8 cellular contexts compared by ENCODE assay signal in genomic region chr17:47066841-47067682, GRCh38.
DNase-seq lines count a peak whose midpoint lies in the region; ATAC-seq and TF ChIP-seq lines count a peak whose summit lies in the region.

No MANE protein-coding gene starts in this region.

- DNase-seq in COLO829 (ENCODE audit: low spot score) (peak; percentile 93), LHCN-M2 (ENCODE audit: low read depth) (peak; percentile 91), RKO (ENCODE audit: low spot score) (peak; percentile 94), fibroblast of mammary gland (ENCODE audit: low read depth) (peak; percentile 91)
- peak; percentile 63 for DNase-seq in activated T-helper 1 cell treated with anti-CD3 and anti-CD28 coated beads, Interleukin-12 subunit alpha, Interleukin-12 subunit beta, Interleukin-2, Interleukin-4 antibody, amounts not matched to agents 30 ng/mL and 10 ng/mL and 1 ng/mL, durations not matched to agents 14 hours and 24 hours and 36 hours (ENCODE audit: low spot score)
- peak; percentile 42 to 87 (median 83) for DNase-seq in naive thymus-derived CD4-positive, alpha-beta T cell
- peak; percentile 54 to 83 for DNase-seq in stimulated activated effector memory CD8-positive, alpha-beta T cell treated with anti-CD3 and anti-CD28 coated beads, Interleukin-12 subunit alpha, Interleukin-12 subunit beta, amount 100 ng/mL, for 72 hours (ENCODE audit: low spot score in 2 of 2)

- peaks cover 2% of the 10 kb centered on the region for H3K9me3 Mint-ChIP-seq in activated T-helper 1 cell treated with anti-CD3 and anti-CD28 coated beads, Interleukin-12 subunit alpha, Interleukin-12 subunit beta, Interleukin-2, Interleukin-4 antibody, amounts not matched to agents 30 ng/mL and 10 ng/mL and 1 ng/mL, durations not matched to agents 14 hours and 24 hours and 36 hours
- peaks cover 0 to 3% (median 0%) of the 10 kb centered on the region in 11 donors for H3K9me3 Mint-ChIP-seq in naive thymus-derived CD4-positive, alpha-beta T cell
- H3K9me3 Mint-ChIP-seq in stimulated activated effector memory CD8-positive, alpha-beta T cell treated with anti-CD3 and anti-CD28 coated beads, Interleukin-12 subunit alpha, Interleukin-12 subunit beta, amount 100 ng/mL, for 72 hours: no peaks in the 10 kb centered on the region

- H3K27ac ChIP-seq in naive thymus-derived CD4-positive, alpha-beta T cell (ENCODE audit: low read depth, low read length): peak overlapping the region; percentile 89

- H3K9me3 ChIP-seq in naive thymus-derived CD4-positive, alpha-beta T cell (ENCODE audit: control insufficient read depth in 2 of 3, low read length in 3 of 3): no peaks in the 10 kb centered on the region

- H3K27me3 Mint-ChIP-seq in activated T-helper 1 cell treated with anti-CD3 and anti-CD28 coated beads, Interleukin-12 subunit alpha, Interleukin-12 subunit beta, Interleukin-2, Interleukin-4 antibody, amounts not matched to agents 30 ng/mL and 10 ng/mL and 1 ng/mL, durations not matched to agents 14 hours and 24 hours and 36 hours (ENCODE audit: insufficient read depth): no peaks in the 10 kb centered on the region
- H3K27me3 Mint-ChIP-seq in naive thymus-derived CD4-positive, alpha-beta T cell: no peaks in the 10 kb centered on the region

- H3K4me1 Mint-ChIP-seq in activated T-helper 1 cell treated with anti-CD3 and anti-CD28 coated beads, Interleukin-12 subunit alpha, Interleukin-12 subunit beta, Interleukin-2, Interleukin-4 antibody, amounts not matched to agents 30 ng/mL and 10 ng/mL and 1 ng/mL, durations not matched to agents 14 hours and 24 hours and 36 hours (ENCODE audit: low read depth): peaks cover 34% of the 10 kb centered on the region
- peaks cover 17 to 48% (median 39%) of the 10 kb centered on the region in 7 donors for H3K4me1 Mint-ChIP-seq in naive thymus-derived CD4-positive, alpha-beta T cell
- H3K4me1 Mint-ChIP-seq in stimulated activated effector memory CD8-positive, alpha-beta T cell treated with anti-CD3 and anti-CD28 coated beads, Interleukin-12 subunit alpha, Interleukin-12 subunit beta, amount 100 ng/mL, for 72 hours: peaks cover 34% of the 10 kb centered on the region

- no peaks in the 10 kb centered on the region for H3K27me3 ChIP-seq in naive thymus-derived CD4-positive, alpha-beta T cell (ENCODE audit: control insufficient read depth in 2 of 2, insufficient read depth in 2 of 2, low read length in 2 of 2)

- H3K27ac Mint-ChIP-seq in activated T-helper 1 cell treated with anti-CD3 and anti-CD28 coated beads, Interleukin-12 subunit alpha, Interleukin-12 subunit beta, Interleukin-2, Interleukin-4 antibody, amounts not matched to agents 30 ng/mL and 10 ng/mL and 1 ng/mL, durations not matched to agents 14 hours and 24 hours and 36 hours: peak overlapping the region; percentile 93
- peak overlapping the region; percentile 70 to 97 (median 95) for H3K27ac Mint-ChIP-seq in naive thymus-derived CD4-positive, alpha-beta T cell
- peak overlapping the region; percentile 98 for H3K27ac Mint-ChIP-seq in stimulated activated effector memory CD8-positive, alpha-beta T cell treated with anti-CD3 and anti-CD28 coated beads, Interleukin-12 subunit alpha, Interleukin-12 subunit beta, amount 100 ng/mL, for 72 hours

- H3K4me1 ChIP-seq in naive thymus-derived CD4-positive, alpha-beta T cell (ENCODE audit: control insufficient read depth in 2 of 2, insufficient read depth in 2 of 2, low read length in 2 of 2): peaks cover 0 to 10% of the 10 kb centered on the region in 2 donors

- POLR2A ChIA-PET in naive thymus-derived CD4-positive, alpha-beta T cell (lab: Charles Lee): interaction anchor here (0.6 to 0.7 kb wide), 2 partner anchors 73 to 1635 kb away, joined by 5 to 7 read pairs; no protein-coding TSS in a partner anchor

- CTCF ChIA-PET in naive thymus-derived CD4-positive, alpha-beta T cell (lab: Charles Lee): no interaction called here

- H3K4me3 Mint-ChIP-seq in activated T-helper 1 cell treated with anti-CD3 and anti-CD28 coated beads, Interleukin-12 subunit alpha, Interleukin-12 subunit beta, Interleukin-2, Interleukin-4 antibody, amounts not matched to agents 30 ng/mL and 10 ng/mL and 1 ng/mL, durations not matched to agents 14 hours and 24 hours and 36 hours: peak overlapping the region; percentile 94
- H3K4me3 Mint-ChIP-seq in naive thymus-derived CD4-positive, alpha-beta T cell: peak overlapping the region; percentile 81 to 97 (median 95)
- peak overlapping the region; percentile 84 for H3K4me3 Mint-ChIP-seq in stimulated activated effector memory CD8-positive, alpha-beta T cell treated with anti-CD3 and anti-CD28 coated beads, Interleukin-12 subunit alpha, Interleukin-12 subunit beta, amount 100 ng/mL, for 72 hours

- no peak for TF ChIP-seq CTCF in fibroblast of mammary gland (conservative IDR thresholded peaks at IDR 0.05; ENCODE audit: control insufficient read depth, insufficient read depth, low read depth, low read length)

- intact Hi-C loops in activated T-helper 1 cell treated with anti-CD3 and anti-CD28 coated beads, Interleukin-12 subunit alpha, Interleukin-12 subunit beta, Interleukin-2, Interleukin-4 antibody, amounts not matched to agents 30 ng/mL and 10 ng/mL and 1 ng/mL, durations not matched to agents 14 hours and 24 hours and 36 hours (cut with micrococcal nuclease): loop anchor here (1.0 to 5.0 kb wide), 4 partner anchors 34 to 145 kb away; partner anchors contain the start of gene GOSR2
- intact Hi-C loops in naive thymus-derived CD4-positive, alpha-beta T cell (cut with micrococcal nuclease): loop anchor here (1.0 to 10.0 kb wide), 6 partner anchors 33 to 755 kb away; partner anchors contain the start of genes EFCAB13 (in 1 of the 2), GOSR2 (in 1 of the 2) and OSBPL7 (in 1 of the 2)

- peak overlapping the region; percentile 97 for H3K4me3 ChIP-seq in fibroblast of mammary gland (ENCODE audit: control insufficient read depth, low read depth, low read length)
- H3K4me3 ChIP-seq in naive thymus-derived CD4-positive, alpha-beta T cell (ENCODE audit: low read length): peak overlapping the region; percentile 95

- H3K36me3 Mint-ChIP-seq in activated T-helper 1 cell treated with anti-CD3 and anti-CD28 coated beads, Interleukin-12 subunit alpha, Interleukin-12 subunit beta, Interleukin-2, Interleukin-4 antibody, amounts not matched to agents 30 ng/mL and 10 ng/mL and 1 ng/mL, durations not matched to agents 14 hours and 24 hours and 36 hours (ENCODE audit: low read depth): peaks cover 11% of the 10 kb centered on the region
- H3K36me3 Mint-ChIP-seq in naive thymus-derived CD4-positive, alpha-beta T cell: peaks cover 0 to 34% (median 12%) of the 10 kb centered on the region in 5 donors
- peaks cover 16% of the 10 kb centered on the region for H3K36me3 Mint-ChIP-seq in stimulated activated effector memory CD8-positive, alpha-beta T cell treated with anti-CD3 and anti-CD28 coated beads, Interleukin-12 subunit alpha, Interleukin-12 subunit beta, amount 100 ng/mL, for 72 hours

- peak; percentile 77 for ATAC-seq in GM21528 (IDR thresholded peaks at IDR 0.05; ENCODE audit: low FRiP score, unreplicated experiment)
- ATAC-seq in naive thymus-derived CD4-positive, alpha-beta T cell: peak; percentile 100
- peak; percentile 100 for ATAC-seq in stimulated activated effector memory CD8-positive, alpha-beta T cell treated with anti-CD3 and anti-CD28 coated beads, Interleukin-12 subunit alpha, Interleukin-12 subunit beta, amount 100 ng/mL, for 72 hours

- no peaks in the 10 kb centered on the region for H3K36me3 ChIP-seq in naive thymus-derived CD4-positive, alpha-beta T cell (ENCODE audit: control insufficient read depth in 2 of 3, insufficient read depth in 3 of 3, low read length in 3 of 3)

Comparison
In these comparisons a context has a peak if more than half of its experiments do, and no peak if none do; other contexts are left out.
1. Peak in every context shown above with its lines: DNase-seq, ATAC-seq, H3K4me3 ChIP-seq and H3K27ac ChIP-seq.